Comparison of ENCODE assay signal across 8 cellular contexts in genomic region chr1:223189903-223190724, GRCh38. TPM values are rescaled to one million over a fixed set of nuclear protein-coding genes. Genes with fewer than 3 reads are reported as not detected.
DNase-seq lines count a peak whose midpoint lies in the region; ATAC-seq and TF ChIP-seq lines count a peak whose summit lies in the region.

No MANE protein-coding gene starts in this region.

- POLR2A ChIA-PET in CD4-positive, alpha-beta memory T cell (lab: Charles Lee; ENCODE audit: partially characterized antibody) = interaction anchor here (1.2 kb wide), 1 partner anchor 174 kb away, joined by 3 read pairs; the partner anchor contains the start of gene SUSD4

- H3K4me1 Mint-ChIP-seq in CD4-positive, alpha-beta memory T cell = peaks cover 25 to 53% (median 37%) of the 10 kb centered on the region in 4 donors
- H3K4me1 Mint-ChIP-seq in stimulated activated naive CD8-positive, alpha-beta T cell treated with anti-CD3 and anti-CD28 coated beads, Interleukin-15, Interleukin-2, amounts not matched to agents 100 ng/mL and 50 ng/mL, for 24 hours (ENCODE audit: low read depth) = peaks cover 55% of the 10 kb centered on the region

- no peaks in the 10 kb centered on the region for H3K36me3 Mint-ChIP-seq in CD4-positive, alpha-beta memory T cell
- no peaks in the 10 kb centered on the region for H3K36me3 Mint-ChIP-seq in stimulated activated naive CD8-positive, alpha-beta T cell treated with anti-CD3 and anti-CD28 coated beads, Interleukin-15, Interleukin-2, amounts not matched to agents 100 ng/mL and 50 ng/mL, for 24 hours (ENCODE audit: low read depth)

- no peaks in the 10 kb centered on the region for H3K9me3 Mint-ChIP-seq in CD4-positive, alpha-beta memory T cell
- no peaks in the 10 kb centered on the region for H3K9me3 Mint-ChIP-seq in stimulated activated naive CD8-positive, alpha-beta T cell treated with anti-CD3 and anti-CD28 coated beads, Interleukin-15, Interleukin-2, amounts not matched to agents 100 ng/mL and 50 ng/mL, for 24 hours

- DNase-seq in CD4-positive, alpha-beta memory T cell = peak; percentile 33 to 68 (median 41)
- peak; percentile 35 to 64 for DNase-seq in activated CD4-positive, alpha-beta T cell treated with anti-CD3 and anti-CD28 coated beads for 4 hours
- peak; percentile 25 for DNase-seq in fibroblast of mammary gland (ENCODE audit: low read depth)
- no peak for DNase-seq in left colon
- no peak for DNase-seq in inferior parietal cortex (ENCODE audit: extremely low spot score)
- DNase-seq in BE2C = no peak

- no peak for TF ChIP-seq CTCF in fibroblast of mammary gland (conservative IDR thresholded peaks at IDR 0.05; ENCODE audit: control insufficient read depth, insufficient read depth, low read depth, low read length)
- TF ChIP-seq CTCF in BE2C (IDR thresholded peaks at IDR 0.05; ENCODE audit: low read depth, low read length) = no peak

- peaks cover 36% of the 10 kb centered on the region for H3K4me1 ChIP-seq in CD4-positive, alpha-beta memory T cell (ENCODE audit: insufficient read depth, low read length)
- no peaks in the 10 kb centered on the region for H3K4me1 ChIP-seq in BE2C

- H3K9me3 ChIP-seq in CD4-positive, alpha-beta memory T cell (ENCODE audit: control insufficient read depth in 1 of 2, low read length in 2 of 2) = no peaks in the 10 kb centered on the region
- no peaks in the 10 kb centered on the region for H3K9me3 ChIP-seq in BE2C

- ATAC-seq in HG03064 (IDR thresholded peaks at IDR 0.05; ENCODE audit: low read depth, unreplicated experiment) (peak; percentile 74), left colon (no peak)

- H3K36me3 ChIP-seq in CD4-positive, alpha-beta memory T cell (ENCODE audit: insufficient read depth, low read length) = no peaks in the 10 kb centered on the region
- H3K36me3 ChIP-seq in BE2C = no peaks in the 10 kb centered on the region

- no peak overlapping the region for H3K4me3 ChIP-seq in CD4-positive, alpha-beta memory T cell (ENCODE audit: low read length in 2 of 2)
- H3K4me3 ChIP-seq in fibroblast of mammary gland (ENCODE audit: control insufficient read depth, low read depth, low read length) = no peak overlapping the region
- no peak overlapping the region for H3K4me3 ChIP-seq in BE2C (ENCODE audit: low read depth, low read length)

- no peaks in the 10 kb centered on the region for H3K27me3 Mint-ChIP-seq in CD4-positive, alpha-beta memory T cell
- H3K27me3 Mint-ChIP-seq in stimulated activated naive CD8-positive, alpha-beta T cell treated with anti-CD3 and anti-CD28 coated beads, Interleukin-15, Interleukin-2, amounts not matched to agents 100 ng/mL and 50 ng/mL, for 24 hours = peaks cover 9% of the 10 kb centered on the region

- H3K27ac ChIP-seq in CD4-positive, alpha-beta memory T cell (ENCODE audit: low read depth, low read length) = no peak overlapping the region

- H3K27ac Mint-ChIP-seq in CD4-positive, alpha-beta memory T cell = peak overlapping the region; percentile 6 to 93 (median 60)
- peak overlapping the region; percentile 96 for H3K27ac Mint-ChIP-seq in stimulated activated naive CD8-positive, alpha-beta T cell treated with anti-CD3 and anti-CD28 coated beads, Interleukin-15, Interleukin-2, amounts not matched to agents 100 ng/mL and 50 ng/mL, for 24 hours

- H3K27me3 ChIP-seq in CD4-positive, alpha-beta memory T cell (ENCODE audit: insufficient read depth, low read length) = no peaks in the 10 kb centered on the region
- H3K27me3 ChIP-seq in BE2C = peaks cover 6% of the 10 kb centered on the region; the same call in 1 of the 2 replicates

- CTCF ChIA-PET in CD4-positive, alpha-beta memory T cell (lab: Charles Lee; ENCODE audit: partially characterized antibody) = interaction anchor here (1.5 kb wide), 1 partner anchor 66 kb away, joined by 3 read pairs; no protein-coding TSS in a partner anchor

- H3K4me3 Mint-ChIP-seq in CD4-positive, alpha-beta memory T cell = peak overlapping the region; percentile 23 to 78 (median 56)
- H3K4me3 Mint-ChIP-seq in stimulated activated naive CD8-positive, alpha-beta T cell treated with anti-CD3 and anti-CD28 coated beads, Interleukin-15, Interleukin-2, amounts not matched to agents 100 ng/mL and 50 ng/mL, for 24 hours = peak overlapping the region; percentile 59

- intact Hi-C loops in CD4-positive, alpha-beta memory T cell (cut with micrococcal nuclease) = loop anchor here (5.0 to 10.0 kb wide), 2 partner anchors 45 to 172 kb away; partner anchors contain the start of gene SUSD4
- intact Hi-C loops in left colon (cut with DNase I, micrococcal nuclease) = no loop called here

RNA-seq across cellular contexts. Expression of gene TLR5, which starts 47.1 kb away (rescaled TPM):
- total RNA-seq in CD4-positive, alpha-beta memory T cell = 1 to 10 TPM; 5.9 to 7.1 TPM
- 1 to 10 TPM; 1.4 to 2.9 TPM for polyA plus RNA-seq in CD4-positive, alpha-beta memory T cell
- 1 to 10 TPM; 1.3 to 3.5 TPM for total RNA-seq in left colon
- polyA plus RNA-seq in BE2C (2012; ENCODE audit: insufficient read depth, insufficient read length, low read depth) = 0.20 TPM

Comparison
In these comparisons a context has a peak if more than half of its experiments do, and no peak if none do; other contexts are left out.
1. DNase-seq: peak in CD4-positive, alpha-beta memory T cell (5 of 5), activated CD4-positive, alpha-beta T cell treated with anti-CD3 and anti-CD28 coated beads for 4 hours (2 of 2) and fibroblast of mammary gland (single experiment); none in left colon (0 of 2), inferior parietal cortex (single experiment) and BE2C (single experiment).